32 cellular contexts compared by ENCODE assay signal in genomic region chr2:169259402-169259801, GRCh38.
"Had no signal": no experiment of that assay in that cellular context is flagged by ENCODE, and none has a peak within 500 bp of the region (broad histone marks: within the 10 kb centered on the region; RNA-seq: fewer than 3 reads in every experiment).

No MANE protein-coding gene starts in this region.

- H3K4me1 ChIP-seq: SJCRH30 had no signal

- DNase-seq: Karpas-422, MM.1S, NCI-H1048, NCI-H1092 treated with DMSO at 0.1 percent for 48 hours, NCI-H1105 treated with DMSO at 0.1 percent for 48 hours, NCI-H1436, NCI-H146, NCI-H1694, NCI-H187, NCI-H1930, NCI-H2029 treated with DMSO at 0.1 percent for 48 hours, NCI-H2081 treated with DMSO at 0.1 percent for 48 hours, NCI-H2107, NCI-H2171, NCI-H226, NCI-H446 treated with DMSO at 0.1 percent for 48 hours, NCI-H510A, NCI-H524, NCI-H526, NCI-H69, NCI-H748 treated with DMSO at 0.1 percent for 48 hours, NCI-H82, PC-9, SHP77, SIG-M5, SJCRH30 had no signal

- ATAC-seq: Panc1, Right ventricle myocardium inferior, SK-N-SH treated with all-trans-retinoic acid at 6 μM for 48 hours had no signal

- H3K9me3 ChIP-seq: SJCRH30 had no signal

- H3K27ac ChIP-seq: KMS-11, PC-9, RWPE1, SJCRH30, SK-N-MC had no signal

- H3K4me3 ChIP-seq: PC-9, SJCRH30, SK-N-MC had no signal

- H3K27me3 ChIP-seq: SJCRH30 had no signal

- H3K36me3 ChIP-seq: SJCRH30 had no signal
